ENCODE assay signal across 1 cellular context in the genomic region with DNA sequence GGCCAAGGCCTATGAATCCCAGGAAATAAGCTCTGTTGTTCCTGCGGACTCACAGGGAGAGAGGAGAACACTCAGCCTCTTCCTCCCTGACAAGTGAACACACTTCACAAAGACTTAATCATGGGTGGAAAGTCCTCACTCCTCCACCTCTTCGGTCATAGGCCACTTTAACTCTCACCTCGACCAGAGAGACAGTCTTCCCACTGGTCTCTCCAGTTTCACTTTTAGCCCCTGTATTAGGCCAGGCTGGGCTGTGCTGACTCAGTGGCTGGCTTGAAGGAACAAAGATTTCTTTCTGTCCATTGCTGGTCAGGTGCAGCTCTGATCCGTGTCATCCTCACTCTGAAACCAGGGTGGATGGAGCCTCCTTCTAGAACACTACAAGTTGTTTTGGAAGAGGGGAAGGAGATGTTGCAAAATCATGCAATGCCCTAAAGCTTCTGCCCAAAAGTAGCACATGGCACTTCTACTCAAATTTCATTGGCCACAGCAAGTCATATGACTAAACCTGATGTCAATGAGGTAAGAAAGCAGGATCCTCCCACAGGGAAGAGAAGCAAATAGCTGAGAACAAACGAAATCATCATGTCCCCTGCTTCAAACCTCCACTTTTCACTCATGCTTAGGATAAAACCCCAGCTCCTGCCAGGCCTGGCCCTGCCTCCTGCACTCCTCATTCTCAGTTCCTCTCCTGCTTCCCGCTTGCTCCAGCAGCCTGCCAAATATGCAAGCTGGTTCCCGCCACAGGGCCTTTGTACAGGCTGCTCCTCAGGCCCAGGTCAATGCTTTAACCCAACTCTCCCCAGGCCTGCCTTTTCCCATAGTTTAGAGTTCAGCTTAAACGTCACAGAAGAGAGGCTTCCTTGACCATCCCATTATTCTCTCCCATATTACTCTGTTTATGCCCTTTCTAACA.
A peak's percentile ranks its signal among the peaks of the same experiment; 100 is the strongest.
TF ChIP-seq lines count a peak whose summit lies in the region.

No MANE protein-coding gene starts in this region.

TF ChIP-seq in K562, 482 proteins besides CTCF, POLR2A, EP300 and RAD21 (continued from another document):
- TF ChIP-seq ZNF395 (CRISPR knock-in tag; IDR thresholded peaks at IDR 0.05) (peak; percentile 81; the same call in 1 of the 2 replicates), POLR2H (tag; IDR thresholded peaks at IDR 0.05; ENCODE audit: low read depth) (no peak), ATF7 (IDR thresholded peaks at IDR 0.05) (peak; percentile 61), ZNF23 (CRISPR knock-in tag; IDR thresholded peaks at IDR 0.05) (no peak), NFXL1 (CRISPR knock-in tag; IDR thresholded peaks at IDR 0.05) (peak; percentile 17; the same call in 1 of the 2 replicates), GATA2 (CRISPR knock-in tag; IDR thresholded peaks at IDR 0.05) (no peak), ZNF444 (CRISPR knock-in tag; IDR thresholded peaks at IDR 0.05) (no peak), RBBP5 (IDR thresholded peaks at IDR 0.05; ENCODE audit: borderline replicate concordance, insufficient read depth, low read length, poor library complexity, severe bottlenecking) (no peak), GABPB1 (CRISPR knock-in tag; IDR thresholded peaks at IDR 0.05) (no peak), ZNF436 (CRISPR knock-in tag; IDR thresholded peaks at IDR 0.05) (no peak), TOE1 (IDR thresholded peaks at IDR 0.05; ENCODE audit: borderline replicate concordance) (0 out of 2 replicates have a peak, but pooled peaks have one; percentile 60), TOE1 (CRISPR knock-in tag; IDR thresholded peaks at IDR 0.05; ENCODE audit: borderline replicate concordance, low read depth) (no peak)
- TF ChIP-seq, protein P1, sequence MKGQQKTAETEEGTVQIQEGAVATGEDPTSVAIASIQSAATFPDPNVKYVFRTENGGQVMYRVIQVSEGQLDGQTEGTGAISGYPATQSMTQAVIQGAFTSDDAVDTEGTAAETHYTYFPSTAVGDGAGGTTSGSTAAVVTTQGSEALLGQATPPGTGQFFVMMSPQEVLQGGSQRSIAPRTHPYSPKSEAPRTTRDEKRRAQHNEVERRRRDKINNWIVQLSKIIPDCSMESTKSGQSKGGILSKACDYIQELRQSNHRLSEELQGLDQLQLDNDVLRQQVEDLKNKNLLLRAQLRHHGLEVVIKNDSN (CRISPR knock-in tag; IDR thresholded peaks at IDR 0.05): peak; percentile 83
- TF ChIP-seq, protein P2, sequence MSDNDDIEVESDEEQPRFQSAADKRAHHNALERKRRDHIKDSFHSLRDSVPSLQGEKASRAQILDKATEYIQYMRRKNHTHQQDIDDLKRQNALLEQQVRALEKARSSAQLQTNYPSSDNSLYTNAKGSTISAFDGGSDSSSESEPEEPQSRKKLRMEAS (CRISPR knock-in tag; IDR thresholded peaks at IDR 0.05): 0 out of 2 replicates have a peak, but pooled peaks have one; percentile 17
- TF ChIP-seq, protein P3, sequence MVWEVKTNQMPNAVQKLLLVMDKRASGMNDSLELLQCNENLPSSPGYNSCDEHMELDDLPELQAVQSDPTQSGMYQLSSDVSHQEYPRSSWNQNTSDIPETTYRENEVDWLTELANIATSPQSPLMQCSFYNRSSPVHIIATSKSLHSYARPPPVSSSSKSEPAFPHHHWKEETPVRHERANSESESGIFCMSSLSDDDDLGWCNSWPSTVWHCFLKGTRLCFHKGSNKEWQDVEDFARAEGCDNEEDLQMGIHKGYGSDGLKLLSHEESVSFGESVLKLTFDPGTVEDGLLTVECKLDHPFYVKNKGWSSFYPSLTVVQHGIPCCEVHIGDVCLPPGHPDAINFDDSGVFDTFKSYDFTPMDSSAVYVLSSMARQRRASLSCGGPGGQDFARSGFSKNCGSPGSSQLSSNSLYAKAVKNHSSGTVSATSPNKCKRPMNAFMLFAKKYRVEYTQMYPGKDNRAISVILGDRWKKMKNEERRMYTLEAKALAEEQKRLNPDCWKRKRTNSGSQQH (CRISPR knock-in tag; IDR thresholded peaks at IDR 0.05): no peak
